7 cellular contexts compared by ENCODE assay signal in genomic region chr2:142777742-142778141, GRCh38.
"Had no signal": no experiment of that assay in that cellular context is flagged by ENCODE, and none has a peak within 500 bp of the region (broad histone marks: within the 10 kb centered on the region; RNA-seq: fewer than 3 reads in every experiment).

No MANE protein-coding gene starts in this region.

- H3K27ac ChIP-seq: GM23248, HL-60, KMS-11 had no signal

- H3K4me3 ChIP-seq: GM23248 had no signal

- H3K27me3 Mint-ChIP-seq: IgD-negative memory B cell had no signal

- H3K4me2 ChIP-seq: KMS-11 had no signal

- H3K4me3 Mint-ChIP-seq: H9, IgD-negative memory B cell had no signal

- DNase-seq: GM23248, H9, HCEC 1CT, KBM-7 had no signal

- H3K4me1 Mint-ChIP-seq: H9, IgD-negative memory B cell had no signal

- H3K9ac ChIP-seq: GM23248, KMS-11 had no signal

- H3K27ac Mint-ChIP-seq: H9 had no signal
